18 cellular contexts compared by ENCODE assay signal in genomic region chr22:45880732-45881523, GRCh38.
DNase-seq lines count a peak whose midpoint lies in the region; ATAC-seq and TF ChIP-seq lines count a peak whose summit lies in the region.
"Had no signal": no experiment of that assay in that cellular context is flagged by ENCODE, and none has a peak within 500 bp of the region (broad histone marks: within the 10 kb centered on the region; RNA-seq: fewer than 3 reads in every experiment).

No MANE protein-coding gene starts in this region.

- H3K9me3 Mint-ChIP-seq in nephron progenitor cell: no peaks in the 10 kb centered on the region
- H3K9me3 Mint-ChIP-seq: activated naive CD4-positive, alpha-beta T cell treated with anti-CD3 and anti-CD28 coated beads for 36 hours; stimulated activated naive CD8-positive, alpha-beta T cell treated with anti-CD3 and anti-CD28 coated beads, Interleukin-15, amount 100 ng/mL, for 72 hours had no signal

- no peak overlapping the region for H3K27ac ChIP-seq in right atrium auricular region
- H3K27ac ChIP-seq: cardiac muscle cell, gastroesophageal sphincter, skin epidermis had no signal

- H3K4me1 Mint-ChIP-seq in nephron progenitor cell: peaks cover 34% of the 10 kb centered on the region

- H3K36me3 ChIP-seq in right atrium auricular region: no peaks in the 10 kb centered on the region
- H3K36me3 ChIP-seq: cardiac muscle cell, gastroesophageal sphincter had no signal

- ATAC-seq in left ventricle myocardium superior (no peak), SK-N-SH treated with all-trans-retinoic acid at 6 μM for 48 hours (no peak), HG03095 (IDR thresholded peaks at IDR 0.05; ENCODE audit: unreplicated experiment) (no peak)
- ATAC-seq: gastroesophageal sphincter; naive thymus-derived CD8-positive, alpha-beta T cell; stimulated activated naive CD8-positive, alpha-beta T cell treated with anti-CD3 and anti-CD28 coated beads, Interleukin-15, amount 100 ng/mL, for 72 hours had no signal

- H3K4me1 ChIP-seq in right atrium auricular region: peaks cover 0 to 46% of the 10 kb centered on the region in 2 donors

- H3K4me3 Mint-ChIP-seq in nephron progenitor cell: peak overlapping the region; percentile 75
- H3K4me3 Mint-ChIP-seq: activated naive CD4-positive, alpha-beta T cell treated with anti-CD3 and anti-CD28 coated beads for 36 hours; naive thymus-derived CD8-positive, alpha-beta T cell; stimulated activated naive CD8-positive, alpha-beta T cell treated with anti-CD3 and anti-CD28 coated beads, Interleukin-15, amount 100 ng/mL, for 72 hours had no signal

- TF ChIP-seq CTCF in right atrium auricular region (IDR thresholded peaks at IDR 0.05) (no peak), nephron progenitor cell (IDR thresholded peaks at IDR 0.05) (peak; percentile 7)

- intact Hi-C loops in left ventricle myocardium superior (cut with micrococcal nuclease): no loop called here

- H3K27me3 Mint-ChIP-seq in nephron progenitor cell (ENCODE audit: low read depth, poor library complexity): peaks cover 72% of the 10 kb centered on the region

- peak overlapping the region in 1 of 2 donors; percentile 9 for H3K4me3 ChIP-seq in right atrium auricular region
- H3K4me3 ChIP-seq: cardiac muscle cell, skin epidermis had no signal

- no peaks in the 10 kb centered on the region for H3K36me3 Mint-ChIP-seq in nephron progenitor cell (ENCODE audit: low read depth)

- H3K27me3 ChIP-seq in right atrium auricular region: no peaks in the 10 kb centered on the region

- no peaks in the 10 kb centered on the region for H3K9me3 ChIP-seq in right atrium auricular region
- H3K9me3 ChIP-seq: gastroesophageal sphincter, SK-N-SH had no signal

- H3K27ac Mint-ChIP-seq in nephron progenitor cell: no peak overlapping the region
- H3K27ac Mint-ChIP-seq: activated naive CD4-positive, alpha-beta T cell treated with anti-CD3 and anti-CD28 coated beads for 36 hours; stimulated activated naive CD8-positive, alpha-beta T cell treated with anti-CD3 and anti-CD28 coated beads, Interleukin-15, amount 100 ng/mL, for 72 hours had no signal

- DNase-seq in left ventricle myocardium superior (peak; percentile 28), right atrium auricular region (ENCODE audit: low spot score) (no peak), foreskin melanocyte (peak; percentile 35), nephron progenitor cell (peak; percentile 46), H4 (ENCODE audit: low spot score) (no peak)
- DNase-seq in stimulated activated CD4-positive, alpha-beta T cell treated with anti-CD3 and anti-CD28 coated beads, Interleukin-4, amount 100 ng/mL, for 24 hours: no peak
- DNase-seq: activated naive CD4-positive, alpha-beta T cell treated with anti-CD3 and anti-CD28 coated beads for 36 hours; DMS153; GOT3; NCI-H1436; SK-N-SH; stimulated activated naive CD8-positive, alpha-beta T cell treated with anti-CD3 and anti-CD28 coated beads, Interleukin-15, amount 100 ng/mL, for 72 hours had no signal

TF ChIP-seq in SK-N-SH treated with all-trans-retinoic acid at 6 μM for 48 hours, 23 proteins besides CTCF, POLR2A, EP300 and RAD21:
- TF ChIP-seq GLIS3 (CRISPR knock-in tag; IDR thresholded peaks at IDR 0.05): no peak
- TF ChIP-seq CREB5 (CRISPR knock-in tag; IDR thresholded peaks at IDR 0.05; ENCODE audit: low read depth): no peak
- TF ChIP-seq ZFP3 (CRISPR knock-in tag; IDR thresholded peaks at IDR 0.05): no peak
- no peak for TF ChIP-seq ESRRG (CRISPR knock-in tag; IDR thresholded peaks at IDR 0.05)
- TF ChIP-seq ZNF8 (CRISPR knock-in tag; IDR thresholded peaks at IDR 0.05): no peak
- no peak for TF ChIP-seq PPARA (CRISPR knock-in tag; IDR thresholded peaks at IDR 0.05; ENCODE audit: borderline replicate concordance)
- TF ChIP-seq ARNTL (CRISPR knock-in tag; IDR thresholded peaks at IDR 0.05; ENCODE audit: borderline replicate concordance, low read depth): no peak
- no peak for TF ChIP-seq ZNF70 (CRISPR knock-in tag; IDR thresholded peaks at IDR 0.05)
TF ChIP-seq in SK-N-SH treated with all-trans-retinoic acid at 6 μM for 48 hours: peak in this region for 0.

Comparison
In these comparisons a context has a peak if more than half of its experiments do, and no peak if none do; other contexts are left out.
1. DNase-seq: peak in left ventricle myocardium superior (single experiment), foreskin melanocyte (single experiment) and nephron progenitor cell (single experiment); none in right atrium auricular region (single experiment), H4 (single experiment) and stimulated activated CD4-positive, alpha-beta T cell treated with anti-CD3 and anti-CD28 coated beads, Interleukin-4, amount 100 ng/mL, for 24 hours (single experiment).